17 cellular contexts compared by ENCODE assay signal in the genomic region with DNA sequence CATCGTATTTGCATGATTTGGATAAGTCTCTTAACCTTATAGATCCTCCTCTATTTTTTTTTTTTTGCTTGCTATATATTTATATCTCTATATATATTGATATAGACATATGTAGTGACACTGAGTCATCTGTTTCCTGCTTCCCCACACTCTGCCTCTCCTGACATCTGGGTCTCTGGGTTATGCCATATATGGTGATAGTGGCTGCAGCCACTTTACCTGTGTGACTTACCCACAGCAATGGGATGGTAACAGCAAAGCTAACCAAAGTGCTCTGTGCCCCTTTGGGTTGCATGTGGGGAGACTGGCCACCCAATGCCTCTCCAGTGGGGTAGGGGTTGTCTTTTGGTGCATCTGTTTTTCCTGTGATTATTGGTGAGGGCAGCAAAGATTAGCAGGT. TPM values are rescaled to one million over a fixed set of nuclear protein-coding genes. Genes with fewer than 3 reads are reported as not detected.
DNase-seq lines count a peak whose midpoint lies in the region; ATAC-seq and TF ChIP-seq lines count a peak whose summit lies in the region.
"Had no signal": no experiment of that assay in that cellular context is flagged by ENCODE, and none has a peak within 500 bp of the region (broad histone marks: within the 10 kb centered on the region; RNA-seq: fewer than 3 reads in every experiment).

No MANE protein-coding gene starts in this region.

- no peaks in the 10 kb centered on the region for H3K9me3 ChIP-seq in gastrocnemius medialis
- H3K9me3 ChIP-seq: breast epithelium, right atrium auricular region had no signal

- peak overlapping the region; percentile 76 for H3K4me3 Mint-ChIP-seq in activated naive CD8-positive, alpha-beta T cell treated with anti-CD3 and anti-CD28 coated beads, Interleukin-2, amount 10 ng/mL, durations not matched to agents 7 days and 5 days

- no peak overlapping the region for H3K4me3 ChIP-seq in gastrocnemius medialis
- H3K4me3 ChIP-seq: GM23338, right atrium auricular region had no signal

- no peaks in the 10 kb centered on the region for H3K27me3 ChIP-seq in gastrocnemius medialis
- H3K27me3 ChIP-seq: breast epithelium, right atrium auricular region had no signal

- peaks cover 9% of the 10 kb centered on the region for H3K36me3 Mint-ChIP-seq in activated naive CD8-positive, alpha-beta T cell treated with anti-CD3 and anti-CD28 coated beads, Interleukin-2, amount 10 ng/mL, durations not matched to agents 7 days and 5 days

- in situ Hi-C loops in gastrocnemius medialis (cut with MboI; ENCODE audit: low sequenced_read_pairs in 4 of 4): loop anchor here in 3 of 4 donors (5.0 to 10.0 kb wide), 3 partner anchors 72 to 79 kb away; no protein-coding TSS in a partner anchor

- peak overlapping the region; percentile 78 for H3K27ac Mint-ChIP-seq in activated naive CD8-positive, alpha-beta T cell treated with anti-CD3 and anti-CD28 coated beads, Interleukin-2, amount 10 ng/mL, durations not matched to agents 7 days and 5 days
- H3K27ac Mint-ChIP-seq: CD14-positive monocyte, GM23338 had no signal

- peaks cover 24% of the 10 kb centered on the region for H3K4me1 Mint-ChIP-seq in activated naive CD8-positive, alpha-beta T cell treated with anti-CD3 and anti-CD28 coated beads, Interleukin-2, amount 10 ng/mL, durations not matched to agents 7 days and 5 days
- H3K4me1 Mint-ChIP-seq: GM23338 had no signal

- H3K36me3 ChIP-seq in gastrocnemius medialis: no peaks in the 10 kb centered on the region
- H3K36me3 ChIP-seq: breast epithelium, right atrium auricular region had no signal

- peak; percentile 19 for ATAC-seq in GM21360 (IDR thresholded peaks at IDR 0.05; ENCODE audit: unreplicated experiment)
- ATAC-seq in activated naive CD8-positive, alpha-beta T cell treated with anti-CD3 and anti-CD28 coated beads, Interleukin-2, amount 10 ng/mL, durations not matched to agents 7 days and 5 days (ENCODE audit: low read depth): peak; percentile 75
- ATAC-seq in gastrocnemius medialis: no peak
- ATAC-seq in HG02571 (IDR thresholded peaks at IDR 0.05; ENCODE audit: unreplicated experiment): no peak

- no peaks in the 10 kb centered on the region for H3K4me1 ChIP-seq in gastrocnemius medialis
- H3K4me1 ChIP-seq: breast epithelium, right atrium auricular region had no signal

- H3K27me3 Mint-ChIP-seq in activated naive CD8-positive, alpha-beta T cell treated with anti-CD3 and anti-CD28 coated beads, Interleukin-2, amount 10 ng/mL, durations not matched to agents 7 days and 5 days: no peaks in the 10 kb centered on the region

- H3K27ac ChIP-seq in gastrocnemius medialis: peak overlapping the region; percentile 17 to 62 (median 47)
- H3K27ac ChIP-seq: WERI-Rb-1 had no signal

- no peaks in the 10 kb centered on the region for H3K9me3 Mint-ChIP-seq in activated naive CD8-positive, alpha-beta T cell treated with anti-CD3 and anti-CD28 coated beads, Interleukin-2, amount 10 ng/mL, durations not matched to agents 7 days and 5 days
- H3K9me3 Mint-ChIP-seq: CD14-positive monocyte, GM23338 had no signal

- peak; percentile 62 for DNase-seq in activated effector memory CD4-positive, alpha-beta T cell treated with anti-CD3 and anti-CD28 coated beads, Interleukin-2, amount 50 U/mL, for 16 hours
- DNase-seq in activated effector memory CD4-positive, alpha-beta T cell treated with Interleukin-2 at 50 U/mL for 16 hours: no peak
- no peak for DNase-seq in activated naive CD8-positive, alpha-beta T cell treated with anti-CD3 and anti-CD28 coated beads, Interleukin-2, amount 10 ng/mL, durations not matched to agents 7 days and 5 days
- DNase-seq in gastrocnemius medialis (no peak), NOMO-1 treated with DMSO at 0.1 percent for 48 hours (lab: John Stamatoyannopoulos, UW; ENCODE audit: unreplicated experiment) (no peak), kidney glomerular epithelial cell (lab: John Stamatoyannopoulos, UW) (no peak)
- DNase-seq: DMS79 treated with DMSO at 0.1 percent for 48 hours, NCI-H446, occipital lobe, Right ventricle myocardium superior, WERI-Rb-1 had no signal

- TF ChIP-seq POLR2A in gastrocnemius medialis (IDR thresholded peaks at IDR 0.05): no peak

- intact Hi-C loops in gastrocnemius medialis (cut with DNase I; ENCODE audit: low total_unique reads): loop anchor here (2.0 kb wide), 1 partner anchor 30 kb away; a partner anchor contains a TSS

- no peak for TF ChIP-seq CTCF in gastrocnemius medialis (IDR thresholded peaks at IDR 0.05 in 4 of 5, conservative IDR thresholded peaks at IDR 0.05 in 1 of 5)

- POLR2A ChIA-PET in activated naive CD8-positive, alpha-beta T cell treated with anti-CD3 and anti-CD28 coated beads, Interleukin-2, amount 10 ng/mL, durations not matched to agents 7 days and 5 days (lab: Charles Lee): interaction anchor here (0.6 to 1.6 kb wide), 3 partner anchors 15 to 510 kb away, joined by 3 read pairs; a partner anchor contains a TSS

RNA-seq across cellular contexts. Expression of a gene that starts 14.5 kb away (rescaled TPM):
- 1 to 10 TPM; 6.7 to 7.5 TPM for total RNA-seq in activated naive CD8-positive, alpha-beta T cell treated with anti-CD3 and anti-CD28 coated beads, Interleukin-2, amount 10 ng/mL, durations not matched to agents 7 days and 5 days
- 10 to 100 TPM; 13.0 to 32.1 (median 26.3) TPM for total RNA-seq in gastrocnemius medialis

RNA-seq across cellular contexts. Expression of a gene that starts 14.5 kb away (rescaled TPM):
- total RNA-seq in activated naive CD8-positive, alpha-beta T cell treated with anti-CD3 and anti-CD28 coated beads, Interleukin-2, amount 10 ng/mL, durations not matched to agents 7 days and 5 days: 10 to 100 TPM; 24.5 TPM
- total RNA-seq in gastrocnemius medialis: 1 to 10 TPM in 1 of 4 donors, under 1 TPM in 2, not detected in 1; 0.31 to 2.2 (median 0.93) TPM

RNA-seq across cellular contexts. Expression of a gene that starts 14.8 kb away (rescaled TPM):
- total RNA-seq in activated naive CD8-positive, alpha-beta T cell treated with anti-CD3 and anti-CD28 coated beads, Interleukin-2, amount 10 ng/mL, durations not matched to agents 7 days and 5 days: 10 to 100 TPM; 25.0 to 26.0 TPM
- total RNA-seq in gastrocnemius medialis: 10 to 100 TPM in 2 of 4 donors, 1 to 10 TPM in 2; 8.8 to 15.9 (median 10.6) TPM

RNA-seq across cellular contexts. Expression of a gene that starts 29.8 kb away (rescaled TPM):
- total RNA-seq in activated naive CD8-positive, alpha-beta T cell treated with anti-CD3 and anti-CD28 coated beads, Interleukin-2, amount 10 ng/mL, durations not matched to agents 7 days and 5 days: 10 to 100 TPM; 44.3 to 47.4 TPM
- total RNA-seq in gastrocnemius medialis: 100 to 1,000 TPM; 141 to 267 (median 183) TPM

RNA-seq across cellular contexts. Expression of a gene that starts 33.9 kb away (rescaled TPM):
- 1 to 10 TPM; 6.8 to 7.8 TPM for total RNA-seq in activated naive CD8-positive, alpha-beta T cell treated with anti-CD3 and anti-CD28 coated beads, Interleukin-2, amount 10 ng/mL, durations not matched to agents 7 days and 5 days
- 10 to 100 TPM; 23.3 to 33.7 (median 28.2) TPM for total RNA-seq in gastrocnemius medialis

Comparison
In these comparisons a context has a peak if more than half of its experiments do, and no peak if none do; other contexts are left out.
1. ATAC-seq: peak in GM21360 (single experiment) and activated naive CD8-positive, alpha-beta T cell treated with anti-CD3 and anti-CD28 coated beads, Interleukin-2, amount 10 ng/mL, durations not matched to agents 7 days and 5 days (single experiment); none in gastrocnemius medialis (0 of 2) and HG02571 (single experiment).
2. RNA of a gene that starts 14.5 kb away (total RNA-seq): 24.5 TPM in activated naive CD8-positive, alpha-beta T cell treated with anti-CD3 and anti-CD28 coated beads, Interleukin-2, amount 10 ng/mL, durations not matched to agents 7 days and 5 days; 0.31 to 2.2 TPM in gastrocnemius medialis; every median in the first group is over 4 times any median in the second.